ENCODE assay signal across 17 cellular contexts in the genomic region with DNA sequence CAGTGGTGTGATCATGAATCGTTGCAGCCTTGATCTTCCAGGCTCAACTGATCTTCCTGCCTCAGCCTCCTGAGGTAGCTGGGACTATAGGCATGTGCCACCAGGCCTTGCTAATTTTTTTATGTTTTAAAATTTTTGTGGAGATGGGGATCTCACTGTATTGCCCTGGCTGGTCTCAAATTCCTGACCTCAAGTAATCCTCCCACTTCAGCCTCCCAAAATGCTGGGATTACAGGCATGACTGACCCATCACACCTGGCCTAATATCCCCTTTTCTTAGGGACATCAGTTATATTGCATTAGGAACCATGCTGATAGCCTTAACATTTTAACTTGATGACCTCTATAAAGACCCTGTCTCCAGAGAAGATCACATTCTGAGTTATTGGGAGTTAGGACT. TPM values are rescaled to one million over a fixed set of nuclear protein-coding genes. Genes with fewer than 3 reads are reported as not detected.
A peak's percentile ranks its signal among the peaks of the same experiment; 100 is the strongest.
DNase-seq lines count a peak whose midpoint lies in the region; ATAC-seq and TF ChIP-seq lines count a peak whose summit lies in the region.
"Had no signal": no experiment of that assay in that cellular context is flagged by ENCODE, and none has a peak within 500 bp of the region (broad histone marks: within the 10 kb centered on the region; RNA-seq: fewer than 3 reads in every experiment).

No MANE protein-coding gene starts in this region.

- H3K4me1 Mint-ChIP-seq in WTC11: peaks cover 21% of the 10 kb centered on the region

- no peaks in the 10 kb centered on the region for H3K27me3 ChIP-seq in left ventricle myocardium inferior (ENCODE audit: low read depth)
- no peaks in the 10 kb centered on the region for H3K27me3 ChIP-seq in gastroesophageal sphincter
- H3K27me3 ChIP-seq in stomach smooth muscle (ENCODE audit: control insufficient read depth in 1 of 2, insufficient read depth in 2 of 2, low read length in 2 of 2): no peaks in the 10 kb centered on the region
- H3K27me3 ChIP-seq: vagina had no signal

- H3K27me3 Mint-ChIP-seq in WTC11 (ENCODE audit: low read depth): no peaks in the 10 kb centered on the region

- H3K27ac ChIP-seq in left ventricle myocardium inferior (replicated peaks) (peak overlapping the region; percentile 75), gastroesophageal sphincter (peak overlapping the region in 3 of 4 donors; percentile 21 to 80 (median 33)), stomach smooth muscle (ENCODE audit: low read length) (peak overlapping the region; percentile 18)
- H3K27ac ChIP-seq: HL-60, vagina had no signal

- intact Hi-C loops in left ventricle myocardium inferior (cut with micrococcal nuclease) (no loop called here), Right ventricle myocardium inferior (cut with DNase I) (no loop called here)

- H3K36me3 ChIP-seq in left ventricle myocardium inferior (no peaks in the 10 kb centered on the region), gastroesophageal sphincter (no peaks in the 10 kb centered on the region), stomach smooth muscle (ENCODE audit: control insufficient read depth in 2 of 2, insufficient read depth in 2 of 2, low read length in 2 of 2) (no peaks in the 10 kb centered on the region)
- H3K36me3 ChIP-seq: vagina had no signal

- H3K9ac ChIP-seq in stomach smooth muscle (ENCODE audit: low read length in 2 of 2): no peak overlapping the region

- WGBS in gastroesophageal sphincter (ENCODE audit: low coverage in 1 of 2), 2 donors: 71% methylated on average over 1 of the region's 1 CpG; no CpG with 5 or more reads in 1 of the 2 donors

- ATAC-seq in Right ventricle myocardium inferior (no peak), WTC11 (no peak), gastroesophageal sphincter (no peak), HG02970 (IDR thresholded peaks at IDR 0.05; ENCODE audit: low FRiP score, unreplicated experiment) (no peak)
- ATAC-seq: right cardiac atrium had no signal

- H3K27ac Mint-ChIP-seq in WTC11: peak overlapping the region; percentile 60; the same call in 1 of the 2 replicates

- TF ChIP-seq EP300 in gastroesophageal sphincter (IDR thresholded peaks at IDR 0.05): no peak

- TF ChIP-seq POLR2A in gastroesophageal sphincter (IDR thresholded peaks at IDR 0.05): no peak

- CTCF ChIA-PET in WTC11 (lab: Charles Lee): no interaction called here

- no peak overlapping the region for H3K4me3 Mint-ChIP-seq in WTC11

- no peaks in the 10 kb centered on the region for H3K9me3 Mint-ChIP-seq in WTC11

- no peaks in the 10 kb centered on the region for H3K9me3 ChIP-seq in left ventricle myocardium inferior (replicated peaks)
- no peaks in the 10 kb centered on the region for H3K9me3 ChIP-seq in gastroesophageal sphincter
- no peaks in the 10 kb centered on the region for H3K9me3 ChIP-seq in stomach smooth muscle (ENCODE audit: control insufficient read depth in 2 of 2, low read length in 2 of 2)
- H3K9me3 ChIP-seq: vagina had no signal

- DNase-seq in left ventricle myocardium inferior (no peak), Right ventricle myocardium inferior (ENCODE audit: missing footprints) (no peak), WTC11 (ENCODE audit: low spot score) (no peak), foreskin melanocyte (no peak), mesenteric fat pad (ENCODE audit: low spot score) (no peak)
- DNase-seq: activated gamma-delta T cell treated with Interleukin-2 at 50 U/mL for 16 hours, H7, left colon, NCI-H2081 treated with DMSO at 0.1 percent for 48 hours, NCI-H510A, occipital lobe, right cardiac atrium had no signal

- no peaks in the 10 kb centered on the region; the same call in 1 of the 2 replicates for H3K36me3 Mint-ChIP-seq in WTC11

- POLR2A ChIA-PET in WTC11 (lab: Charles Lee): no interaction called here

- H3K4me3 ChIP-seq in left ventricle myocardium inferior (no peak overlapping the region), gastroesophageal sphincter (no peak overlapping the region), stomach smooth muscle (ENCODE audit: low read length in 2 of 2) (no peak overlapping the region)
- H3K4me3 ChIP-seq: vagina had no signal

- TF ChIP-seq CTCF in left ventricle myocardium inferior (IDR thresholded peaks at IDR 0.05; ENCODE audit: borderline replicate concordance) (no peak), WTC11 (IDR thresholded peaks at IDR 0.05) (no peak), gastroesophageal sphincter (IDR thresholded peaks at IDR 0.05) (no peak)

- H3K4me1 ChIP-seq in left ventricle myocardium inferior (peaks cover 82% of the 10 kb centered on the region), gastroesophageal sphincter (peaks cover 0 to 96% (median 7%) of the 10 kb centered on the region in 3 donors), stomach smooth muscle (ENCODE audit: control insufficient read depth, insufficient read depth, low read length) (peaks cover 38% of the 10 kb centered on the region)

TF ChIP-seq in WTC11, 78 proteins besides CTCF, POLR2A, EP300 and RAD21:
- TF ChIP-seq ZNF121 (CRISPR knock-in tag; IDR thresholded peaks at IDR 0.05): peak; percentile 44; the same call in 1 of the 2 replicates
- TF ChIP-seq, protein P1, sequence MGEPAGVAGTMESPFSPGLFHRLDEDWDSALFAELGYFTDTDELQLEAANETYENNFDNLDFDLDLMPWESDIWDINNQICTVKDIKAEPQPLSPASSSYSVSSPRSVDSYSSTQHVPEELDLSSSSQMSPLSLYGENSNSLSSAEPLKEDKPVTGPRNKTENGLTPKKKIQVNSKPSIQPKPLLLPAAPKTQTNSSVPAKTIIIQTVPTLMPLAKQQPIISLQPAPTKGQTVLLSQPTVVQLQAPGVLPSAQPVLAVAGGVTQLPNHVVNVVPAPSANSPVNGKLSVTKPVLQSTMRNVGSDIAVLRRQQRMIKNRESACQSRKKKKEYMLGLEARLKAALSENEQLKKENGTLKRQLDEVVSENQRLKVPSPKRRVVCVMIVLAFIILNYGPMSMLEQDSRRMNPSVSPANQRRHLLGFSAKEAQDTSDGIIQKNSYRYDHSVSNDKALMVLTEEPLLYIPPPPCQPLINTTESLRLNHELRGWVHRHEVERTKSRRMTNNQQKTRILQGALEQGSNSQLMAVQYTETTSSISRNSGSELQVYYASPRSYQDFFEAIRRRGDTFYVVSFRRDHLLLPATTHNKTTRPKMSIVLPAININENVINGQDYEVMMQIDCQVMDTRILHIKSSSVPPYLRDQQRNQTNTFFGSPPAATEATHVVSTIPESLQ (CRISPR knock-in tag; IDR thresholded peaks at IDR 0.05): no peak

RNA-seq across cellular contexts. Expression of gene RASSF3, which starts 42.8 kb away (rescaled TPM):
- total RNA-seq in left ventricle myocardium inferior (102 TPM), Right ventricle myocardium inferior (123 TPM), WTC11 (2021) (45.2 to 54.7 TPM (median 50.2 TPM) in 3 replicates), gastroesophageal sphincter (100 to 1,000 TPM; 149 to 332 (median 182) TPM), mesenteric fat pad (90.6 TPM)

Comparison
In these comparisons a context has a peak if more than half of its experiments do, and no peak if none do; other contexts are left out.
1. H3K27ac ChIP-seq: peak in every context shown above with its lines; median percentile 75 in left ventricle myocardium inferior; 33 in gastroesophageal sphincter; 18 in stomach smooth muscle.